9 cellular contexts compared by ENCODE assay signal in genomic region chr7:83410989-83411591, GRCh38.
A peak's percentile ranks its signal among the peaks of the same experiment; 100 is the strongest.
DNase-seq lines count a peak whose midpoint lies in the region; ATAC-seq and TF ChIP-seq lines count a peak whose summit lies in the region.
"Had no signal": no experiment of that assay in that cellular context is flagged by ENCODE, and none has a peak within 500 bp of the region (broad histone marks: within the 10 kb centered on the region; RNA-seq: fewer than 3 reads in every experiment).

No MANE protein-coding gene starts in this region.

- no peak overlapping the region for H3K27ac ChIP-seq in breast epithelium

- no peaks in the 10 kb centered on the region for H3K36me3 ChIP-seq in breast epithelium

- H3K4me3 ChIP-seq in breast epithelium = no peak overlapping the region

- intact Hi-C loops in breast epithelium (cut with DNase I; ENCODE audit: low total_unique reads) = no loop called here

- TF ChIP-seq POLR2A in breast epithelium (IDR thresholded peaks at IDR 0.05) = no peak

- POLR2A ChIA-PET in HEK293T (lab: Yijun Ruan, JAX) = no interaction called here

- ATAC-seq in HG03280 (IDR thresholded peaks at IDR 0.05; ENCODE audit: unreplicated experiment) (no peak), HG02870 (IDR thresholded peaks at IDR 0.05; ENCODE audit: unreplicated experiment) (no peak)

- H3K9me3 ChIP-seq in breast epithelium = no peaks in the 10 kb centered on the region

- TF ChIP-seq CTCF in breast epithelium (IDR thresholded peaks at IDR 0.05) = peak; percentile 43 to 68 (median 57)

- CTCF ChIA-PET in HEK293T (lab: Yijun Ruan, JAX) = no interaction called here

- no peaks in the 10 kb centered on the region for H3K4me1 ChIP-seq in breast epithelium

- H3K27me3 ChIP-seq in breast epithelium = no peaks in the 10 kb centered on the region

- DNase-seq in ELR (ENCODE audit: low read depth) = peak; percentile 67
- DNase-seq in HEK293T (ENCODE audit: extremely low spot score) = peak; percentile 16
- peak; percentile 50 for DNase-seq in NCI-H526 treated with DMSO at 0.1 percent for 48 hours (lab: John Stamatoyannopoulos, UW)
- DNase-seq in breast epithelium (ENCODE audit: low spot score in 2 of 2) = no peak
- DNase-seq in lung microvascular endothelial cell (ENCODE audit: low read depth in 2 of 2) = peak; percentile 64 to 79
- no peak for DNase-seq in activated gamma-delta T cell (lab: John Stamatoyannopoulos, UW)
- DNase-seq: activated B cell treated with CpG ODN at 0.5 μM for 24 hours had no signal

TF ChIP-seq in HEK293T, 16 proteins besides CTCF, POLR2A, EP300 and RAD21:
- no peak for TF ChIP-seq HDGF (IDR thresholded peaks at IDR 0.05; ENCODE audit: borderline replicate concordance)
- TF ChIP-seq BHLHE40 (IDR thresholded peaks at IDR 0.05; ENCODE audit: borderline replicate concordance) = no peak
- no peak for TF ChIP-seq LEF1 (IDR thresholded peaks at IDR 0.05; ENCODE audit: borderline replicate concordance)
- no peak for TF ChIP-seq ELF4 (IDR thresholded peaks at IDR 0.05)
- no peak for TF ChIP-seq ARNT (IDR thresholded peaks at IDR 0.05)
- no peak for TF ChIP-seq FOXM1 (IDR thresholded peaks at IDR 0.05; ENCODE audit: borderline replicate concordance)
- no peak for TF ChIP-seq PKNOX1 (IDR thresholded peaks at IDR 0.05)
- TF ChIP-seq TARDBP (IDR thresholded peaks at IDR 0.05) = no peak
- TF ChIP-seq FOXK2 (IDR thresholded peaks at IDR 0.05) = no peak
- no peak for TF ChIP-seq CTBP1 (IDR thresholded peaks at IDR 0.05; ENCODE audit: borderline replicate concordance)
- no peak for TF ChIP-seq SUZ12 (IDR thresholded peaks at IDR 0.05)
- TF ChIP-seq NFRKB (IDR thresholded peaks at IDR 0.05) = no peak

Comparison
In these comparisons a context has a peak if more than half of its experiments do, and no peak if none do; other contexts are left out.
1. DNase-seq: peak in ELR (single experiment), HEK293T (single experiment), NCI-H526 treated with DMSO at 0.1 percent for 48 hours (single experiment) and lung microvascular endothelial cell (2 of 2); none in breast epithelium (0 of 2) and activated gamma-delta T cell (single experiment).